Comparison of ENCODE assay signal across 18 cellular contexts in genomic region chr11:79329561-79329960, GRCh38.
DNase-seq lines count a peak whose midpoint lies in the region; ATAC-seq, FAIRE-seq and TF ChIP-seq lines count a peak whose summit lies in the region.
"Had no signal": no experiment of that assay in that cellular context is flagged by ENCODE, and none has a peak within 500 bp of the region (broad histone marks: within the 10 kb centered on the region; RNA-seq: fewer than 3 reads in every experiment).

No MANE protein-coding gene starts in this region.

- no peaks in the 10 kb centered on the region for H3K9me3 Mint-ChIP-seq in brain

- H3K4me1 Mint-ChIP-seq in brain, result peaks cover 46% of the 10 kb centered on the region
- H3K4me1 Mint-ChIP-seq: CD4-positive, alpha-beta memory T cell had no signal

- H3K9me3 ChIP-seq in keratinocyte (ENCODE audit: control insufficient read depth, low read depth, low read length) (no peaks in the 10 kb centered on the region), SJCRH30 (replicated peaks) (no peaks in the 10 kb centered on the region)

- H3K4me1 ChIP-seq in keratinocyte (ENCODE audit: control insufficient read depth, extremely low read depth, insufficient read depth, low read length), result peaks cover 6% of the 10 kb centered on the region
- no peaks in the 10 kb centered on the region for H3K4me1 ChIP-seq in SJCRH30

- H3K4me3 ChIP-seq in keratinocyte (ENCODE audit: control insufficient read depth in 2 of 3, extremely low read depth in 1 of 3, insufficient read depth in 2 of 3, low read depth in 1 of 3, low read length in 3 of 3) (no peak overlapping the region), SJCRH30 (no peak overlapping the region)
- H3K4me3 ChIP-seq: GM12878, GM23248 had no signal

- no peak for DNase-seq in keratinocyte (ENCODE audit: low read depth, low spot score)
- DNase-seq in NCI-H82 treated with DMSO at 0.1 percent for 48 hours (lab: John Stamatoyannopoulos, UW; ENCODE audit: unreplicated experiment), result no peak
- DNase-seq in T-helper 9 cell, result no peak
- no peak for DNase-seq in SJCRH30
- DNase-seq: Calu3; CD4-positive, alpha-beta memory T cell; COR-L47; DND-41; GDM1; GM23248; H7; HCEC 1CT had no signal

- peak overlapping the region in 4 of 5 experiments; percentile 11 to 49 (median 30) for H3K27ac Mint-ChIP-seq in brain
- H3K27ac Mint-ChIP-seq: CD4-positive, alpha-beta memory T cell had no signal

- no peaks in the 10 kb centered on the region for H3K79me2 ChIP-seq in keratinocyte (ENCODE audit: control insufficient read depth, insufficient read depth, low read length)

- dilution Hi-C loops in keratinocyte (cut with MboI; ENCODE audit: extremely low pct_ligation_motif_present, low sequenced_read_pairs), result no loop called here

- ATAC-seq in esophagus mucosa (peak; percentile 69), HG02759 (IDR thresholded peaks at IDR 0.05; ENCODE audit: unreplicated experiment) (no peak)
- ATAC-seq: GM12878 had no signal

- no peak overlapping the region for H2AFZ ChIP-seq in keratinocyte (ENCODE audit: control insufficient read depth, low read length)
- H2AFZ ChIP-seq: GM23248 had no signal

- H3K27me3 Mint-ChIP-seq in brain, result no peaks in the 10 kb centered on the region
- H3K27me3 Mint-ChIP-seq: CD4-positive, alpha-beta memory T cell had no signal

- TF ChIP-seq CTCF in brain (conservative IDR thresholded peaks at IDR 0.05) (no peak), keratinocyte (optimal IDR thresholded peaks at IDR 0.05 in 1 of 3, IDR thresholded peaks at IDR 0.05 in 1 of 3, conservative IDR thresholded peaks at IDR 0.05 in 1 of 3; ENCODE audit: extremely low read depth in 1 of 3, insufficient read depth in 2 of 3, low read length in 3 of 3) (no peak)

- no peaks in the 10 kb centered on the region for H4K20me1 ChIP-seq in keratinocyte (ENCODE audit: control insufficient read depth, extremely low read depth, insufficient read depth, low read length)

- H3K36me3 Mint-ChIP-seq in brain, result no peaks in the 10 kb centered on the region
- H3K36me3 Mint-ChIP-seq: CD4-positive, alpha-beta memory T cell had no signal

- no peak overlapping the region for H3K9ac ChIP-seq in keratinocyte (ENCODE audit: control insufficient read depth, extremely low read depth, insufficient read depth, low read length)
- H3K9ac ChIP-seq: GM23248 had no signal

- no peak overlapping the region for H3K4me2 ChIP-seq in keratinocyte (ENCODE audit: control insufficient read depth, extremely low read depth, insufficient read depth, low read depth, low read length)

- H3K4me3 Mint-ChIP-seq in brain, result no peak overlapping the region
- H3K4me3 Mint-ChIP-seq: CD4-positive, alpha-beta memory T cell had no signal

- H3K36me3 ChIP-seq in keratinocyte (ENCODE audit: control insufficient read depth in 2 of 2, extremely low read depth in 1 of 2, insufficient read depth in 2 of 2, low read length in 2 of 2), result no peaks in the 10 kb centered on the region
- no peaks in the 10 kb centered on the region for H3K36me3 ChIP-seq in SJCRH30

- no peaks in the 10 kb centered on the region for H3K27me3 ChIP-seq in keratinocyte (ENCODE audit: control insufficient read depth, extremely low read depth, insufficient read depth, low read length)
- no peaks in the 10 kb centered on the region for H3K27me3 ChIP-seq in SJCRH30

- peak; percentile 80 for FAIRE-seq in keratinocyte (lab: Jason Lieb, UNC)
- FAIRE-seq: GM12878, GM19239, H1 had no signal

- H3K27ac ChIP-seq in keratinocyte (ENCODE audit: control insufficient read depth, insufficient read depth, low read length) (no peak overlapping the region), SJCRH30 (no peak overlapping the region)
- H3K27ac ChIP-seq: GM23248 had no signal

- H3K9me1 ChIP-seq in keratinocyte (ENCODE audit: control insufficient read depth, extremely low read depth, insufficient read depth, low read length), result no peaks in the 10 kb centered on the region
